In genomic region chr6:31769684-31770371, GRCh38 we compare ENCODE assay signal across 8 cellular contexts. TPM values are rescaled to one million over a fixed set of nuclear protein-coding genes. Genes with fewer than 3 reads are reported as not detected.
DNase-seq lines count a peak whose midpoint lies in the region; ATAC-seq and TF ChIP-seq lines count a peak whose summit lies in the region.

No MANE protein-coding gene starts in this region.

- H4K8ac ChIP-seq in trophoblast cell (ENCODE audit: low read depth, low read length), result no peak overlapping the region

- H3K9me3 Mint-ChIP-seq in CD4-positive, alpha-beta T cell, result no peaks in the 10 kb centered on the region
- peaks cover 5% of the 10 kb centered on the region for H3K9me3 Mint-ChIP-seq in activated T-cell treated with anti-CD3 and anti-CD28 coated beads, Interleukin-2, amount 50 U/mL, for 24 hours

- no peaks in the 10 kb centered on the region for H3K36me3 Mint-ChIP-seq in CD4-positive, alpha-beta T cell (ENCODE audit: low read depth)
- H3K36me3 Mint-ChIP-seq in activated T-cell treated with anti-CD3 and anti-CD28 coated beads, Interleukin-2, amount 50 U/mL, for 24 hours (ENCODE audit: low read depth), result peaks cover 5% of the 10 kb centered on the region

- ATAC-seq in CD4-positive, alpha-beta T cell (ENCODE audit: poor library complexity), result peak; percentile 79
- ATAC-seq in HG03280 (IDR thresholded peaks at IDR 0.05; ENCODE audit: unreplicated experiment), result peak; percentile 65
- ATAC-seq in Panc1, result peak; percentile 82
- ATAC-seq in aorta (ENCODE audit: low FRiP score), result no peak
- no peak for ATAC-seq in GM21723 (IDR thresholded peaks at IDR 0.05; ENCODE audit: unreplicated experiment)

- no TSS peak for BruUV-seq in Panc1 (replicated peaks; lab: Mats Ljungman, UMichigan)

- no peak overlapping the region for H3K27ac ChIP-seq in CD4-positive, alpha-beta T cell (ENCODE audit: low read depth, low read length)
- H3K27ac ChIP-seq in Panc1 (ENCODE audit: low read length) (no peak overlapping the region), trophoblast cell (ENCODE audit: low read depth, low read length) (no peak overlapping the region), aorta (ENCODE audit: low read depth in 1 of 2, low read length in 2 of 2) (no peak overlapping the region)

- H3K36me3 ChIP-seq in Panc1 (ENCODE audit: control insufficient read depth, insufficient read depth, low read length) (no peaks in the 10 kb centered on the region), trophoblast cell (ENCODE audit: control insufficient read depth in 1 of 2, insufficient read depth in 2 of 2, low read length in 2 of 2) (no peaks in the 10 kb centered on the region), aorta (ENCODE audit: control insufficient read depth in 1 of 2, insufficient read depth in 2 of 2, low read length in 1 of 2) (no peaks in the 10 kb centered on the region)

- no peaks in the 10 kb centered on the region for H3K79me1 ChIP-seq in trophoblast cell (ENCODE audit: low read length)

- no peak overlapping the region for H3K4me2 ChIP-seq in trophoblast cell (ENCODE audit: low read length)

- H3K4me3 Mint-ChIP-seq in CD4-positive, alpha-beta T cell, result peak overlapping the region; percentile 48
- no peak overlapping the region for H3K4me3 Mint-ChIP-seq in activated T-cell treated with anti-CD3 and anti-CD28 coated beads, Interleukin-2, amount 50 U/mL, for 24 hours

- H3K4me3 ChIP-seq in Panc1 (ENCODE audit: low read depth in 2 of 2, low read length in 2 of 2), result no peak overlapping the region
- H3K4me3 ChIP-seq in fibroblast of pulmonary artery (replicated peaks; ENCODE audit: low read depth, low read length), result no peak overlapping the region
- H3K4me3 ChIP-seq in trophoblast cell (ENCODE audit: low read depth, low read length), result no peak overlapping the region
- H3K4me3 ChIP-seq in aorta (ENCODE audit: low read length in 2 of 2), result no peak overlapping the region

- H3K27ac Mint-ChIP-seq in CD4-positive, alpha-beta T cell, result no peak overlapping the region
- no peak overlapping the region for H3K27ac Mint-ChIP-seq in activated T-cell treated with anti-CD3 and anti-CD28 coated beads, Interleukin-2, amount 50 U/mL, for 24 hours

- no CpG with 5 or more reads among the region's 12 CpGs for WGBS in trophoblast cell (ENCODE audit: extremely low coverage, insufficient coverage, insufficient read length)
- 62 to 71% methylated on average over 12 of the region's 12 CpGs for WGBS in aorta, 2 donors

- DNase-seq in CD4-positive, alpha-beta T cell, result peak; percentile 66 to 80 (median 73)
- DNase-seq in Panc1 (ENCODE audit: low read depth, low spot score) (no peak), fibroblast of pulmonary artery (ENCODE audit: low read depth) (peak; percentile 64), trophoblast cell (peak; percentile 82 to 92), aorta (peak; percentile 79 to 85)
- peak; percentile 86 for DNase-seq in activated T-cell treated with anti-CD3 and anti-CD28 coated beads, Interleukin-2, amount 50 U/mL, for 24 hours

- intact Hi-C loops in CD4-positive, alpha-beta T cell (cut with DNase I, micrococcal nuclease), result loop anchor here (1.0 to 2.0 kb wide), 2 partner anchors 41 kb away; partner anchors contain the start of gene DDAH2 (in 2 of the 2)
- intact Hi-C loops in Panc1 (cut with micrococcal nuclease; ENCODE audit: unreplicated experiment), result loop anchor here (5.0 to 10.0 kb wide), 2 partner anchors 55 to 88 kb away; partner anchors contain the start of genes HSPA1B and LY6G5C
- intact Hi-C loops in aorta (cut with DNase I), result loop anchor here in 1 of 2 donors (5.0 kb wide), 1 partner anchor 88 kb away; the partner anchor contains the start of gene LY6G5C

- POLR2A ChIA-PET in CD4-positive, alpha-beta T cell (lab: Charles Lee), result interaction anchor here (0.8 to 2.0 kb wide), 8 partner anchors 25 to 67 kb away, joined by 3 to 9 read pairs (median 4); partner anchors contain the start of genes ABHD16A, CLIC1, DDAH2 and HSPA1A
- POLR2A ChIA-PET in Panc1 (lab: Charles Lee), result interaction anchor here (0.9 kb wide), 1 partner anchor 283 kb away, joined by 5 read pairs; no protein-coding TSS in a partner anchor

- peak overlapping the region; percentile 58 for H2AK5ac ChIP-seq in trophoblast cell (ENCODE audit: low read length)

- H2BK120ac ChIP-seq in trophoblast cell (ENCODE audit: insufficient read depth, low read length, poor library complexity), result no peak overlapping the region

- no peak overlapping the region for H3K23ac ChIP-seq in trophoblast cell (ENCODE audit: low read length)

- no peaks in the 10 kb centered on the region for H3K79me2 ChIP-seq in trophoblast cell (ENCODE audit: control insufficient read depth, insufficient read depth, low read length, poor library complexity)

- H3K4me1 ChIP-seq in Panc1 (ENCODE audit: control insufficient read depth, insufficient read depth, low read length) (no peaks in the 10 kb centered on the region), trophoblast cell (ENCODE audit: control insufficient read depth in 1 of 2, insufficient read depth in 2 of 2, low read length in 2 of 2) (peaks cover 7 to 13% of the 10 kb centered on the region in 2 experiments), aorta (ENCODE audit: control insufficient read depth in 1 of 2, insufficient read depth in 2 of 2, low read length in 2 of 2) (no peaks in the 10 kb centered on the region)

- H3K27me3 ChIP-seq in CD4-positive, alpha-beta T cell (ENCODE audit: control insufficient read depth, insufficient read depth, low read length), result no peaks in the 10 kb centered on the region
- H3K27me3 ChIP-seq in Panc1 (ENCODE audit: control insufficient read depth, insufficient read depth, low read length), result no peaks in the 10 kb centered on the region
- no peaks in the 10 kb centered on the region for H3K27me3 ChIP-seq in trophoblast cell (ENCODE audit: insufficient read depth, low read length)
- H3K27me3 ChIP-seq in aorta (ENCODE audit: control insufficient read depth in 1 of 2, insufficient read depth in 2 of 2, low read length in 1 of 2), result no peaks in the 10 kb centered on the region

- H2BK12ac ChIP-seq in trophoblast cell (ENCODE audit: low read length), result peak overlapping the region; percentile 59

- H4K91ac ChIP-seq in trophoblast cell (ENCODE audit: low read depth, low read length), result no peak overlapping the region

- in situ Hi-C loops in Panc1 (cut with HindIII; ENCODE audit: low pct_unique_long_range_greater_than_20kb, low sequenced_read_pairs), result no loop called here

- no peak overlapping the region for H3K4ac ChIP-seq in trophoblast cell (ENCODE audit: low read depth, low read length)

- H4K12ac ChIP-seq in trophoblast cell (ENCODE audit: low read depth, low read length), result no peak overlapping the region

- CTCF ChIA-PET in CD4-positive, alpha-beta T cell (lab: Charles Lee), result interaction anchor here (0.7 to 1.7 kb wide), 19 partner anchors 8 to 147 kb away, joined by 3 to 34 read pairs (median 4); partner anchors contain the start of genes DDAH2, LSM2 and MSH5
- CTCF ChIA-PET in Panc1 (lab: Charles Lee), result interaction anchor here (0.6 to 1.4 kb wide), 7 partner anchors 31 to 223 kb away, joined by 3 to 7 read pairs (median 3); partner anchors contain the start of gene ATP6V1G2

- peak; percentile 63 for TF ChIP-seq CTCF in CD4-positive, alpha-beta T cell (IDR thresholded peaks at IDR 0.05)
- TF ChIP-seq CTCF in Panc1 (IDR thresholded peaks at IDR 0.05), result peak; percentile 94
- TF ChIP-seq CTCF in fibroblast of pulmonary artery (IDR thresholded peaks at IDR 0.05; ENCODE audit: low read length, missing control alignments), result peak; percentile 81

- no peak overlapping the region for H2BK5ac ChIP-seq in trophoblast cell (ENCODE audit: low read depth, low read length, poor library complexity)

- peaks cover 27% of the 10 kb centered on the region for H3K4me1 Mint-ChIP-seq in CD4-positive, alpha-beta T cell (ENCODE audit: low read depth)
- H3K4me1 Mint-ChIP-seq in activated T-cell treated with anti-CD3 and anti-CD28 coated beads, Interleukin-2, amount 50 U/mL, for 24 hours (ENCODE audit: low read depth), result peaks cover 29% of the 10 kb centered on the region

- no peaks in the 10 kb centered on the region for H3K27me3 Mint-ChIP-seq in CD4-positive, alpha-beta T cell
- no peaks in the 10 kb centered on the region for H3K27me3 Mint-ChIP-seq in activated T-cell treated with anti-CD3 and anti-CD28 coated beads, Interleukin-2, amount 50 U/mL, for 24 hours

- no peak overlapping the region for H3K14ac ChIP-seq in trophoblast cell (ENCODE audit: low read length)

- no peak overlapping the region for H3K18ac ChIP-seq in trophoblast cell (ENCODE audit: low read length)

- no peak overlapping the region for H3K9ac ChIP-seq in trophoblast cell (ENCODE audit: low read length)

- H3K9me3 ChIP-seq in CD4-positive, alpha-beta T cell (ENCODE audit: control insufficient read depth, low read length), result no peaks in the 10 kb centered on the region
- no peaks in the 10 kb centered on the region for H3K9me3 ChIP-seq in Panc1 (ENCODE audit: control insufficient read depth, insufficient read depth, low read depth, low read length)
- H3K9me3 ChIP-seq in trophoblast cell (ENCODE audit: insufficient read depth, low read depth, low read length), result no peaks in the 10 kb centered on the region
- H3K9me3 ChIP-seq in aorta (ENCODE audit: control insufficient read depth, low read length), result no peaks in the 10 kb centered on the region

- no peak overlapping the region for H2AFZ ChIP-seq in trophoblast cell (ENCODE audit: insufficient read depth, low read length, poor library complexity)

RNA-seq across cellular contexts. Expression of gene VWA7, which starts 7.3 kb away (rescaled TPM):
- 1 to 10 TPM; 1.7 TPM for total RNA-seq in CD4-positive, alpha-beta T cell
- total RNA-seq in Panc1 (2021; ENCODE audit: unreplicated experiment), result 4.3 TPM
- polyA plus RNA-seq in Panc1 (2012; ENCODE audit: insufficient read length), result 2.7 TPM
- 0.36 and 0.56 TPM in 2 replicates for polyA plus RNA-seq in trophoblast cell (2013)
- total RNA-seq in aorta, result 1 to 10 TPM in 1 of 2 donors, under 1 TPM in 1; 0.58 to 1.3 TPM
- under 1 TPM in 1 of 2 donors, not detected in 1; 0.23 TPM for polyA plus RNA-seq in aorta

RNA-seq across cellular contexts. Expression of gene SAPCD1, which starts 7.4 kb away (rescaled TPM):
- 1 to 10 TPM; 2.7 to 2.8 TPM for total RNA-seq in CD4-positive, alpha-beta T cell
- total RNA-seq in Panc1 (2021; ENCODE audit: unreplicated experiment), result 6.3 TPM
- 2.9 TPM for polyA plus RNA-seq in Panc1 (2012; ENCODE audit: insufficient read length)
- 0.36 and 0.47 TPM in 2 replicates for polyA plus RNA-seq in trophoblast cell (2013)
- total RNA-seq in aorta, result 1 to 10 TPM in 1 of 2 donors, under 1 TPM in 1; 0.68 to 2.9 TPM
- polyA plus RNA-seq in aorta, result 1 to 10 TPM in 1 of 2 donors, not detected in 1; 3.2 TPM

RNA-seq across cellular contexts. Expression of gene VARS1, which starts 25.7 kb away (rescaled TPM):
- total RNA-seq in CD4-positive, alpha-beta T cell, result 10 to 100 TPM; 43.9 to 44.2 TPM
- total RNA-seq in Panc1 (2021; ENCODE audit: unreplicated experiment), result 229 TPM
- polyA plus RNA-seq in Panc1 (2012; ENCODE audit: insufficient read length), result 274 TPM
- polyA plus RNA-seq in trophoblast cell (2013), result 39.7 and 43.2 TPM in 2 replicates
- 10 to 100 TPM; 44.4 to 49.6 TPM for total RNA-seq in aorta
- 10 to 100 TPM in 1 of 2 donors, 1 to 10 TPM in 1; 9.8 to 26.4 TPM for polyA plus RNA-seq in aorta

RNA-seq across cellular contexts. Expression of gene MSH5, which starts 30.0 kb away (rescaled TPM):
- total RNA-seq in CD4-positive, alpha-beta T cell, result 10 to 100 TPM; 13.6 to 13.7 TPM
- total RNA-seq in Panc1 (2021; ENCODE audit: unreplicated experiment), result 38.1 TPM
- polyA plus RNA-seq in Panc1 (2012; ENCODE audit: insufficient read length), result 13.2 TPM
- 7.3 and 7.7 TPM in 2 replicates for polyA plus RNA-seq in trophoblast cell (2013)
- total RNA-seq in aorta, result 10 to 100 TPM in 1 of 2 donors, 1 to 10 TPM in 1; 5.9 to 15.1 TPM
- 1 to 10 TPM in 1 of 2 donors, not detected in 1; 7.0 TPM for polyA plus RNA-seq in aorta

RNA-seq across cellular contexts. Expression of gene CLIC1, which starts 33.5 kb away (rescaled TPM):
- 10 to 100 TPM; 61.2 to 61.5 TPM for total RNA-seq in CD4-positive, alpha-beta T cell
- total RNA-seq in Panc1 (2021; ENCODE audit: unreplicated experiment), result 583 TPM
- polyA plus RNA-seq in Panc1 (2012; ENCODE audit: insufficient read length), result 576 TPM
- polyA plus RNA-seq in trophoblast cell (2013), result 276 and 291 TPM in 2 replicates
- total RNA-seq in aorta, result 100 to 1,000 TPM; 303 to 322 TPM
- polyA plus RNA-seq in aorta, result 100 to 1,000 TPM; 331 to 368 TPM

Comparison
In these comparisons a context has a peak if more than half of its experiments do, and no peak if none do; other contexts are left out.
1. ATAC-seq: peak in CD4-positive, alpha-beta T cell (single experiment), HG03280 (single experiment) and Panc1 (single experiment); none in aorta (single experiment) and GM21723 (single experiment).
2. Peak in every context shown above with its lines, with median percentiles within 50 percentile points of each other: CTCF ChIP-seq.